In genomic region chr15:61856295-61856694, GRCh38 we compare ENCODE assay signal across 17 cellular contexts.
"Had no signal": no experiment of that assay in that cellular context is flagged by ENCODE, and none has a peak within 500 bp of the region (broad histone marks: within the 10 kb centered on the region; RNA-seq: fewer than 3 reads in every experiment).

No MANE protein-coding gene starts in this region.

- H3K27ac ChIP-seq: body of pancreas, esophagus muscularis mucosa, stomach had no signal

- H3K27me3 ChIP-seq: body of pancreas, esophagus muscularis mucosa, ovary, stomach, uterus had no signal

- DNase-seq: activated CD4-positive, alpha-beta T cell treated with anti-CD3 and anti-CD28 coated beads, Interleukin-2, amount 10 ng/mL, durations not matched to agents 7 days and 5 days; activated CD8-positive, alpha-beta memory T cell treated with anti-CD3 and anti-CD28 coated beads for 24 hours; activated effector memory CD4-positive, alpha-beta T cell treated with anti-CD3 and anti-CD28 coated beads, Interleukin-2, amount 50 U/mL, for 16 hours; amniotic stem cell; body of pancreas; cerebellar nuclear complex; dermis blood vessel endothelial cell; kidney; left ventricle myocardium superior; mesenchymal stem cell; nephron progenitor cell; ovary; stimulated activated CD4-positive, alpha-beta T cell treated with anti-CD3 and anti-CD28 coated beads, Interleukin-4, amount 100 ng/mL, for 1 hour; stomach; uterus had no signal

- H3K4me1 ChIP-seq: body of pancreas, esophagus muscularis mucosa, stomach, uterus had no signal

- H3K27ac Mint-ChIP-seq: activated CD4-positive, alpha-beta T cell treated with anti-CD3 and anti-CD28 coated beads, Interleukin-2, amount 10 ng/mL, durations not matched to agents 7 days and 5 days; activated naive CD4-positive, alpha-beta T cell treated with anti-CD3 and anti-CD28 coated beads, Interleukin-2, amount 50 U/mL, for 72 hours; nephron progenitor cell had no signal

- H3K4me1 Mint-ChIP-seq: nephron progenitor cell had no signal

- H3K36me3 Mint-ChIP-seq: activated naive CD4-positive, alpha-beta T cell treated with anti-CD3 and anti-CD28 coated beads, Interleukin-2, amount 50 U/mL, for 72 hours had no signal

- H3K4me3 ChIP-seq: body of pancreas, esophagus muscularis mucosa, ovary, stomach, uterus had no signal

- H3K27me3 Mint-ChIP-seq: activated CD4-positive, alpha-beta T cell treated with anti-CD3 and anti-CD28 coated beads, Interleukin-2, amount 10 ng/mL, durations not matched to agents 7 days and 5 days had no signal

- H3K9me3 ChIP-seq: body of pancreas, esophagus muscularis mucosa, ovary, stomach, uterus had no signal

- H3K36me3 ChIP-seq: ovary, uterus had no signal

- H3K4me3 Mint-ChIP-seq: activated CD4-positive, alpha-beta T cell treated with anti-CD3 and anti-CD28 coated beads, Interleukin-2, amount 10 ng/mL, durations not matched to agents 7 days and 5 days; nephron progenitor cell had no signal

- ATAC-seq: activated naive CD4-positive, alpha-beta T cell treated with anti-CD3 and anti-CD28 coated beads, Interleukin-2, amount 50 U/mL, for 72 hours; body of pancreas had no signal

- H3K9me3 Mint-ChIP-seq: activated CD4-positive, alpha-beta T cell treated with anti-CD3 and anti-CD28 coated beads, Interleukin-2, amount 10 ng/mL, durations not matched to agents 7 days and 5 days; activated naive CD4-positive, alpha-beta T cell treated with anti-CD3 and anti-CD28 coated beads, Interleukin-2, amount 50 U/mL, for 72 hours; nephron progenitor cell had no signal
